ENCODE assay signal across 10 cellular contexts in the genomic region with DNA sequence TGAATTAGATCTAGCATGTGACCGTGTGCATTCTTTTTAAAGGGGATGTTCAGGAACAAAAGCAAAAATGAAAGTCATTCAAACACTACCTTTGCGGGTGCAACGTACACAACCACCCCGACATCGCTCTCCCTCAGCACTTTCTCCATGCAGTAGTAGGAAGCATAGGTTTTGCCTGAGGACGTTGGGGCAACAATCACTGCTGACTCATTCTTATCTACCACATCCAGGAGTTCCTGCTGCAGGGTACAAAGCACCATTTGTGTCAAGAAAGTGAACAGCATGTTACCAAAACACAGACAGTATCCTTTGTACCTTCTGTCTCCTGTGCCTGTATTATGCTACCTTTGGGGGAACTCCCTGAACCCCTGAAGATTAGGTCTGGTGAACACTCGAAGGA. TPM values are rescaled to one million over a fixed set of nuclear protein-coding genes. Genes with fewer than 3 reads are reported as not detected.
DNase-seq lines count a peak whose midpoint lies in the region; ATAC-seq, FAIRE-seq and TF ChIP-seq lines count a peak whose summit lies in the region.
"Had no signal": no experiment of that assay in that cellular context is flagged by ENCODE, and none has a peak within 500 bp of the region (broad histone marks: within the 10 kb centered on the region; RNA-seq: fewer than 3 reads in every experiment).

No MANE protein-coding gene starts in this region.

- DNase-seq in HPDE6-E6E7 (ENCODE audit: extremely low spot score) (peak; percentile 34), astrocyte (ENCODE audit: low read depth) (peak; percentile 52), mesendoderm (peak; percentile 69), ascending aorta (ENCODE audit: low spot score in 2 of 2) (no peak), GOT3 (lab: John Stamatoyannopoulos, UW) (no peak)
- DNase-seq: activated T-cell treated with anti-CD3 and anti-CD28 coated beads, Interleukin-2, amount 50 U/mL, for 4 hours; Kasumi-1 had no signal

- intact Hi-C loops in ascending aorta (cut with DNase I) = no loop called here

- peak overlapping the region; percentile 0 for H3K27ac Mint-ChIP-seq in astrocyte (ENCODE audit: unreplicated experiment)

- H3K36me3 Mint-ChIP-seq in astrocyte (ENCODE audit: low read depth, unreplicated experiment) = peaks cover 35% of the 10 kb centered on the region

- no peaks in the 10 kb centered on the region for H3K79me2 ChIP-seq in astrocyte (ENCODE audit: insufficient read depth, low read length)
- no peaks in the 10 kb centered on the region for H3K79me2 ChIP-seq in mesendoderm (ENCODE audit: control insufficient read depth, insufficient read depth, low read length)

- H3K4me3 ChIP-seq in astrocyte (ENCODE audit: insufficient read depth, low read depth, low read length) (no peak overlapping the region), mesendoderm (ENCODE audit: low read length) (no peak overlapping the region), ascending aorta (no peak overlapping the region)

- H3K9ac ChIP-seq in astrocyte (ENCODE audit: low read length) = no peak overlapping the region
- H3K9ac ChIP-seq in mesendoderm (ENCODE audit: low read length) = no peak overlapping the region

- H3K23ac ChIP-seq in mesendoderm (ENCODE audit: low read length) = no peak overlapping the region

- no peaks in the 10 kb centered on the region for H4K20me1 ChIP-seq in astrocyte (ENCODE audit: insufficient read depth, low read length)

- H3K56ac ChIP-seq in mesendoderm (ENCODE audit: low read length) = no peak overlapping the region

- H3K4ac ChIP-seq in mesendoderm (ENCODE audit: low read depth, low read length) = no peak overlapping the region

- H2BK15ac ChIP-seq in mesendoderm (replicated peaks; ENCODE audit: low read depth) = no peak overlapping the region

- H4K5ac ChIP-seq in mesendoderm (ENCODE audit: low read length) = no peak overlapping the region

- H2BK5ac ChIP-seq in mesendoderm (ENCODE audit: low read length) = no peak overlapping the region

- H3K4me2 ChIP-seq in astrocyte (ENCODE audit: low read length) (peak overlapping the region; percentile 32), mesendoderm (ENCODE audit: low read length) (no peak overlapping the region)

- no peak overlapping the region for H2BK120ac ChIP-seq in mesendoderm (ENCODE audit: low read depth, low read length)

- peaks cover 12% of the 10 kb centered on the region for H3K4me1 Mint-ChIP-seq in astrocyte (ENCODE audit: low read depth, unreplicated experiment)

- H3K9me3 ChIP-seq in astrocyte (ENCODE audit: insufficient read depth, low read depth, low read length) (no peaks in the 10 kb centered on the region), ascending aorta (no peaks in the 10 kb centered on the region)

- ATAC-seq in GM18870 (IDR thresholded peaks at IDR 0.05; ENCODE audit: unreplicated experiment) (peak; percentile 75), HG02798 (IDR thresholded peaks at IDR 0.05; ENCODE audit: poor library complexity, unreplicated experiment) (no peak), HG03439 (IDR thresholded peaks at IDR 0.05; ENCODE audit: unreplicated experiment) (no peak)

- H3K9me3 Mint-ChIP-seq in astrocyte (ENCODE audit: unreplicated experiment) = no peaks in the 10 kb centered on the region
- H3K9me3 Mint-ChIP-seq: activated T-cell treated with anti-CD3 and anti-CD28 coated beads, Interleukin-2, amount 50 U/mL, for 4 hours had no signal

- TF ChIP-seq CTCF in astrocyte (IDR thresholded peaks at IDR 0.05; ENCODE audit: insufficient read depth, low read depth, low read length) (no peak), ascending aorta (IDR thresholded peaks at IDR 0.05) (no peak)

- no peak overlapping the region for H2AK5ac ChIP-seq in mesendoderm (ENCODE audit: low read length)

- no peak overlapping the region for H2AFZ ChIP-seq in astrocyte (ENCODE audit: low read depth, low read length)

- H3K27ac ChIP-seq in astrocyte (ENCODE audit: low read depth, low read length) = no peak overlapping the region
- no peak overlapping the region for H3K27ac ChIP-seq in mesendoderm (ENCODE audit: low read depth, low read length)
- no peak overlapping the region for H3K27ac ChIP-seq in ascending aorta

- peaks cover 6% of the 10 kb centered on the region for H3K4me1 ChIP-seq in astrocyte (ENCODE audit: insufficient read depth, low read length)
- no peaks in the 10 kb centered on the region for H3K4me1 ChIP-seq in mesendoderm (ENCODE audit: control insufficient read depth, low read depth, low read length)
- no peaks in the 10 kb centered on the region for H3K4me1 ChIP-seq in ascending aorta

- WGBS in mesendoderm (ENCODE audit: extremely low coverage, insufficient coverage, low lambda C conversion rate) = no CpG with 5 or more reads among the region's 7 CpGs

- H3K79me1 ChIP-seq in mesendoderm (ENCODE audit: low read length) = no peaks in the 10 kb centered on the region

- no peak for FAIRE-seq in astrocyte (lab: Jason Lieb, UNC)

- no peaks in the 10 kb centered on the region for H3K27me3 Mint-ChIP-seq in astrocyte (ENCODE audit: low read depth, unreplicated experiment)

- H4K8ac ChIP-seq in mesendoderm (ENCODE audit: low read depth, low read length) = no peak overlapping the region

- H3K27me3 ChIP-seq in astrocyte (ENCODE audit: insufficient read depth, low read length) = no peaks in the 10 kb centered on the region
- H3K27me3 ChIP-seq in mesendoderm (ENCODE audit: insufficient read depth, low read length, poor library complexity) = no peaks in the 10 kb centered on the region
- no peaks in the 10 kb centered on the region for H3K27me3 ChIP-seq in ascending aorta

- H3K18ac ChIP-seq in mesendoderm (ENCODE audit: low read length) = no peak overlapping the region

- no peak overlapping the region for H3K4me3 Mint-ChIP-seq in astrocyte (ENCODE audit: unreplicated experiment)
- H3K4me3 Mint-ChIP-seq: activated T-cell treated with anti-CD3 and anti-CD28 coated beads, Interleukin-2, amount 50 U/mL, for 4 hours had no signal

- no peaks in the 10 kb centered on the region for H3K36me3 ChIP-seq in astrocyte (ENCODE audit: insufficient read depth, low read length)
- no peaks in the 10 kb centered on the region for H3K36me3 ChIP-seq in mesendoderm (ENCODE audit: control insufficient read depth, insufficient read depth, low read length)
- peaks cover 0 to 4% of the 10 kb centered on the region in 2 donors for H3K36me3 ChIP-seq in ascending aorta

RNA-seq across cellular contexts. Expression of gene DDX60L, which starts 58.6 kb away (rescaled TPM):
- 90.9 and 91.8 TPM in 2 replicates for total RNA-seq in astrocyte
- 0.07 TPM for polyA plus RNA-seq in mesendoderm (2013, experiment 1 of 2)
- 0.15 TPM for polyA plus RNA-seq in mesendoderm (2013, experiment 2 of 2)
- 13.2 TPM for total RNA-seq in ascending aorta

Comparison
In these comparisons a context has a peak if more than half of its experiments do, and no peak if none do; other contexts are left out.
1. DNase-seq: peak in HPDE6-E6E7 (single experiment), astrocyte (single experiment) and mesendoderm (single experiment); none in ascending aorta (0 of 2) and GOT3 (single experiment).